9 cellular contexts compared by ENCODE assay signal in genomic region chr19:42241279-42241678, GRCh38. TPM values are rescaled to one million over a fixed set of nuclear protein-coding genes. Genes with fewer than 3 reads are reported as not detected.
DNase-seq lines count a peak whose midpoint lies in the region; ATAC-seq and TF ChIP-seq lines count a peak whose summit lies in the region.
"Had no signal": no experiment of that assay in that cellular context is flagged by ENCODE, and none has a peak within 500 bp of the region (broad histone marks: within the 10 kb centered on the region; RNA-seq: fewer than 3 reads in every experiment).

No MANE protein-coding gene starts in this region.

- intact Hi-C loops in prostate gland (cut with DNase I) = no loop called here

- TF ChIP-seq POLR2A in prostate gland (IDR thresholded peaks at IDR 0.05) = no peak

- TF ChIP-seq CTCF in fibroblast of mammary gland (conservative IDR thresholded peaks at IDR 0.05; ENCODE audit: control insufficient read depth, insufficient read depth, low read depth, low read length) (no peak), prostate gland (IDR thresholded peaks at IDR 0.05) (no peak)

- ATAC-seq in GM18520 (IDR thresholded peaks at IDR 0.05; ENCODE audit: unreplicated experiment) = no peak

- H3K27me3 ChIP-seq in SJSA1 (replicated peaks) = no peaks in the 10 kb centered on the region
- no peaks in the 10 kb centered on the region for H3K27me3 ChIP-seq in prostate gland (replicated peaks; ENCODE audit: insufficient read depth)

- 100% methylated on average over 3 of the region's 3 CpGs for WGBS in prostate gland

- DNase-seq in SJSA1 (ENCODE audit: low read depth in 1 of 2, low spot score in 2 of 2) (no peak), fibroblast of mammary gland (ENCODE audit: low read depth) (no peak), prostate gland (ENCODE audit: low spot score) (no peak), GM19238 (ENCODE audit: insufficient read length, low spot score) (no peak), NCI-H1417 treated with DMSO at 0.1 percent for 48 hours (lab: John Stamatoyannopoulos, UW) (no peak), T-helper 9 cell (no peak)
- DNase-seq: NCI-H345 had no signal

- H3K9me3 ChIP-seq in ES-I3 (ENCODE audit: control insufficient read depth, insufficient read depth, low read length) = no peaks in the 10 kb centered on the region
- no peaks in the 10 kb centered on the region; the same call in 1 of the 2 replicates for H3K9me3 ChIP-seq in SJSA1 (replicated peaks)
- no peaks in the 10 kb centered on the region for H3K9me3 ChIP-seq in prostate gland

- H3K27ac ChIP-seq in SJSA1 = no peak overlapping the region
- no peak overlapping the region for H3K27ac ChIP-seq in prostate gland

- H3K9ac ChIP-seq in ES-I3 (ENCODE audit: low read depth, low read length) = peak overlapping the region; percentile 74; the same call in 1 of the 2 replicates

- peak overlapping the region; percentile 79 for H3K4me3 ChIP-seq in SJSA1
- H3K4me3 ChIP-seq in fibroblast of mammary gland (ENCODE audit: control insufficient read depth, low read depth, low read length) = peak overlapping the region; percentile 90
- H3K4me3 ChIP-seq in prostate gland = peak overlapping the region; percentile 92 to 96

- H3K4me1 ChIP-seq in ES-I3 (ENCODE audit: insufficient read depth, low read length) (peaks cover under 1% of the 10 kb centered on the region; the same call in 1 of the 2 replicates), SJSA1 (replicated peaks) (peaks cover 32% of the 10 kb centered on the region), prostate gland (replicated peaks) (peaks cover 11% of the 10 kb centered on the region)

- H3K36me3 ChIP-seq in ES-I3 (ENCODE audit: insufficient read depth, low read length) (peaks cover 4% of the 10 kb centered on the region; the same call in 1 of the 2 replicates), SJSA1 (peaks cover 33% of the 10 kb centered on the region), prostate gland (peaks cover 0 to under 1% of the 10 kb centered on the region in 2 donors)

RNA-seq across cellular contexts. Expression of gene GSK3A, which starts 1.1 kb away (rescaled TPM):
- total RNA-seq in SJSA1 (2014; rRNA removed; shearing (Covaris generic)) = 23.2 and 26.7 TPM in 2 replicates
- total RNA-seq in prostate gland = 10 to 100 TPM; 37.1 to 61.6 TPM

RNA-seq across cellular contexts. Expression of gene ERF, which starts 13.6 kb away (rescaled TPM):
- total RNA-seq in SJSA1 (2014; rRNA removed; shearing (Covaris generic)) = 11.0 and 32.6 TPM in 2 replicates
- 100 to 1,000 TPM in 1 of 2 donors, 10 to 100 TPM in 1; 33.9 to 121 TPM for total RNA-seq in prostate gland

RNA-seq across cellular contexts. Expression of gene ZNF526, which starts 21.2 kb away (rescaled TPM):
- 5.0 and 10.5 TPM in 2 replicates for total RNA-seq in SJSA1 (2014; rRNA removed; shearing (Covaris generic))
- 10 to 100 TPM in 1 of 2 donors, 1 to 10 TPM in 1; 8.2 to 14.1 TPM for total RNA-seq in prostate gland

RNA-seq across cellular contexts. Expression of gene DEDD2, which starts 23.8 kb away (rescaled TPM):
- total RNA-seq in SJSA1 (2014; rRNA removed; shearing (Covaris generic)) = 15.9 and 16.9 TPM in 2 replicates
- total RNA-seq in prostate gland = 10 to 100 TPM; 70.3 to 98.1 TPM

RNA-seq across cellular contexts. Expression of gene CIC, which starts 27.8 kb away (rescaled TPM):
- 13.0 and 21.5 TPM in 2 replicates for total RNA-seq in SJSA1 (2014; rRNA removed; shearing (Covaris generic))
- total RNA-seq in prostate gland = 100 to 1,000 TPM in 1 of 2 donors, 10 to 100 TPM in 1; 64.6 to 145 TPM
